ENCODE assay signal across 1 cellular context in genomic region chr4:128690009-128690408, GRCh38.
TF ChIP-seq lines count a peak whose summit lies in the region.

No MANE protein-coding gene starts in this region.

TF ChIP-seq in GM23338, 12 proteins besides CTCF, POLR2A, EP300 and RAD21 (continued from another document):
- TF ChIP-seq POLR2AphosphoS5 (IDR thresholded peaks at IDR 0.05; ENCODE audit: low read depth), result no peak
- TF ChIP-seq ETS1 (IDR thresholded peaks at IDR 0.05), result no peak
- TF ChIP-seq STAT1 (IDR thresholded peaks at IDR 0.05; ENCODE audit: unreplicated experiment), result no peak
